Comparison of ENCODE assay signal across 8 cellular contexts in genomic region chr15:78149805-78150751, GRCh38. TPM values are rescaled to one million over a fixed set of nuclear protein-coding genes. Genes with fewer than 3 reads are reported as not detected.
DNase-seq lines count a peak whose midpoint lies in the region; ATAC-seq and TF ChIP-seq lines count a peak whose summit lies in the region.

No MANE protein-coding gene starts in this region.

- H3K4me3 Mint-ChIP-seq in glutamatergic neuron (ENCODE audit: unreplicated experiment) (peak overlapping the region; percentile 88), progenitor cell of endocrine pancreas (ENCODE audit: low read depth) (peak overlapping the region; percentile 89)

- H3K36me3 ChIP-seq in HUES48 (ENCODE audit: control insufficient read depth, insufficient read depth, low read length): no peaks in the 10 kb centered on the region

- H3K9me3 ChIP-seq in HUES48 (ENCODE audit: control insufficient read depth, insufficient read depth, low read length): no peaks in the 10 kb centered on the region

- DNase-seq in NCI-H2107 treated with DMSO at 0.1 percent for 48 hours (lab: John Stamatoyannopoulos, UW; ENCODE audit: unreplicated experiment): peak; percentile 72
- no peak for DNase-seq in NCI-H2107 (lab: John Stamatoyannopoulos, UW)
- DNase-seq in glutamatergic neuron: no peak
- no peak for DNase-seq in progenitor cell of endocrine pancreas (ENCODE audit: low spot score, unreplicated experiment)
- no peak for DNase-seq in KG1 (lab: John Stamatoyannopoulos, UW)

- peak overlapping the region; percentile 74 for H3K4me3 ChIP-seq in HUES48 (ENCODE audit: low read depth, low read length)

- H3K4me1 ChIP-seq in HUES48 (ENCODE audit: control insufficient read depth, insufficient read depth, low read length): peaks cover 14% of the 10 kb centered on the region; the same call in 1 of the 2 replicates

- H3K27ac ChIP-seq in HUES48 (ENCODE audit: low read depth, low read length) (no peak overlapping the region), VCaP (peak overlapping the region; percentile 90)

- H3K36me3 Mint-ChIP-seq in glutamatergic neuron (ENCODE audit: unreplicated experiment) (no peaks in the 10 kb centered on the region), progenitor cell of endocrine pancreas (ENCODE audit: insufficient read depth) (no peaks in the 10 kb centered on the region)

- H3K9me3 Mint-ChIP-seq in glutamatergic neuron (ENCODE audit: unreplicated experiment) (peaks cover 7% of the 10 kb centered on the region), progenitor cell of endocrine pancreas (ENCODE audit: low read depth) (no peaks in the 10 kb centered on the region)

- 0 out of 2 replicates have a peak, but pooled peaks cover 7% of the 10 kb centered on the region for H3K27me3 ChIP-seq in HUES48 (ENCODE audit: control insufficient read depth, insufficient read depth, low read length)

- no peak for TF ChIP-seq CTCF in VCaP (conservative IDR thresholded peaks at IDR 0.05)
- TF ChIP-seq CTCF in glutamatergic neuron (IDR thresholded peaks at IDR 0.05; ENCODE audit: partially characterized antibody, unreplicated experiment): no peak
- no peak for TF ChIP-seq CTCF in progenitor cell of endocrine pancreas (IDR thresholded peaks at IDR 0.05; ENCODE audit: unreplicated experiment)

- no peak overlapping the region for H3K27ac Mint-ChIP-seq in glutamatergic neuron (ENCODE audit: unreplicated experiment)
- peak overlapping the region; percentile 70 for H3K27ac Mint-ChIP-seq in progenitor cell of endocrine pancreas

- H3K4me1 Mint-ChIP-seq in glutamatergic neuron (ENCODE audit: low read depth, unreplicated experiment) (peaks cover 5% of the 10 kb centered on the region), progenitor cell of endocrine pancreas (ENCODE audit: low read depth) (peaks cover 11% of the 10 kb centered on the region)

- peak overlapping the region; percentile 44; the same call in 1 of the 2 replicates for H3K9ac ChIP-seq in HUES48 (ENCODE audit: low read depth, low read length)

- no peak for ATAC-seq in HG03280 (IDR thresholded peaks at IDR 0.05; ENCODE audit: unreplicated experiment)

- peaks cover 8% of the 10 kb centered on the region for H3K27me3 Mint-ChIP-seq in glutamatergic neuron (ENCODE audit: unreplicated experiment)
- no peaks in the 10 kb centered on the region for H3K27me3 Mint-ChIP-seq in progenitor cell of endocrine pancreas

RNA-seq across cellular contexts. Expression of gene IDH3A, which starts 0.9 kb away (rescaled TPM):
- total RNA-seq in glutamatergic neuron (ENCODE audit: unreplicated experiment): 40.2 TPM
- total RNA-seq in progenitor cell of endocrine pancreas: 34.9 and 35.4 TPM in 2 replicates

RNA-seq across cellular contexts. Expression of gene CIB2, which starts 18.8 kb away (rescaled TPM):
- total RNA-seq in glutamatergic neuron (ENCODE audit: unreplicated experiment): 131 TPM
- total RNA-seq in progenitor cell of endocrine pancreas: 41.6 and 44.9 TPM in 2 replicates

RNA-seq across cellular contexts. Expression of gene SH2D7, which starts 57.7 kb away (rescaled TPM):
- total RNA-seq in glutamatergic neuron (ENCODE audit: unreplicated experiment) (not detected), progenitor cell of endocrine pancreas (not detected in 2 replicates)
